ENCODE assay signal across 1 cellular context in the genomic region with DNA sequence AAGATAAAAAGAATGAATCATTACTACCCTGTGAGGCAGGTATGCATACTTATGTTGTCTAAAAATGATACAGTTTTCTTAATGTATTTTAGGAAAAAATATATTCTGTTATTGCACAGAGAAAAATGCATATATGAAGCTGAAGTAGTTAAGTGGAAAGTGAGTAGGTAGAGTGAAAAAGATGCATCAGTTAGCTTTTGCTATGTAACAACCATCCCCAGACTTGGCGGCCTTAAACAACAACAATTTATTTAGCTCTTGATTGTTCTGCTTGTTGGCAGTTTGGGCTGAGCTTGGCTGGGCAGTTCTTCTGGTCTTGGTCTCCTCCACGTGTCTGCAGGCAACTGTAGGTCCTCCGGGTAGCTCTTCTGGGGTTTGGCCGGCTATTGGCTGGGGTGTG.
TF ChIP-seq lines count a peak whose summit lies in the region.

No MANE protein-coding gene starts in this region.

TF ChIP-seq in WTC11, 78 proteins besides CTCF, POLR2A, EP300 and RAD21 (continued from another document):
- TF ChIP-seq, protein P1, sequence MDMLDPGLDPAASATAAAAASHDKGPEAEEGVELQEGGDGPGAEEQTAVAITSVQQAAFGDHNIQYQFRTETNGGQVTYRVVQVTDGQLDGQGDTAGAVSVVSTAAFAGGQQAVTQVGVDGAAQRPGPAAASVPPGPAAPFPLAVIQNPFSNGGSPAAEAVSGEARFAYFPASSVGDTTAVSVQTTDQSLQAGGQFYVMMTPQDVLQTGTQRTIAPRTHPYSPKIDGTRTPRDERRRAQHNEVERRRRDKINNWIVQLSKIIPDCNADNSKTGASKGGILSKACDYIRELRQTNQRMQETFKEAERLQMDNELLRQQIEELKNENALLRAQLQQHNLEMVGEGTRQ (CRISPR knock-in tag; IDR thresholded peaks at IDR 0.05) = no peak
- TF ChIP-seq, protein P2, sequence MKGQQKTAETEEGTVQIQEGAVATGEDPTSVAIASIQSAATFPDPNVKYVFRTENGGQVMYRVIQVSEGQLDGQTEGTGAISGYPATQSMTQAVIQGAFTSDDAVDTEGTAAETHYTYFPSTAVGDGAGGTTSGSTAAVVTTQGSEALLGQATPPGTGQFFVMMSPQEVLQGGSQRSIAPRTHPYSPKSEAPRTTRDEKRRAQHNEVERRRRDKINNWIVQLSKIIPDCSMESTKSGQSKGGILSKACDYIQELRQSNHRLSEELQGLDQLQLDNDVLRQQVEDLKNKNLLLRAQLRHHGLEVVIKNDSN (CRISPR knock-in tag; IDR thresholded peaks at IDR 0.05) = no peak
- TF ChIP-seq NR2C2 (CRISPR knock-in tag; IDR thresholded peaks at IDR 0.05) = no peak
TF ChIP-seq in WTC11: peak in this region for 0.
